Comparison of ENCODE assay signal across 8 cellular contexts in the genomic region with DNA sequence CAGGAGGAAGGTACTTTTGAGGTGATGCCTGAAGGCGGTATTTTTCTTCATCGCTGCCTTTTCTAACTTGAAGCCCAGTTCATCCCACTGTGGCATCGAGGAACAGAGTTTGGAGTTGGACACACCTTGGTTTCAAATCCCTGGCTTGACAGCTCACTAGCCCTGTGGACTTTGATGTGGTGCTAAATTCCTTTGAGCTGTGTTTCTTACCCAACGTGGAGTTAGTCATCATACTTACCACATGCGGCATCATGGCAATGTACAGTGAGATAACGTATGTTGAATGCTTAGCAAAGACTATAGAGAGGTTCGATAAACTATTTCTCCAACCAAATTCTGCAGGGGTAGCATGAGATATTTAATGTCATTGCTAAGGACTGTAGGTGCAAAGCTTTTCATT. TPM values are rescaled to one million over a fixed set of nuclear protein-coding genes. Genes with fewer than 3 reads are reported as not detected.
DNase-seq lines count a peak whose midpoint lies in the region; ATAC-seq and TF ChIP-seq lines count a peak whose summit lies in the region.

No MANE protein-coding gene starts in this region.

- H3K9me3 Mint-ChIP-seq in CD4-positive, alpha-beta T cell: no peaks in the 10 kb centered on the region
- peaks cover 0 to 3% of the 10 kb centered on the region in 2 donors for H3K9me3 Mint-ChIP-seq in effector memory CD8-positive, alpha-beta T cell
- H3K9me3 Mint-ChIP-seq in neural crest cell: peaks cover 8% of the 10 kb centered on the region

- H3K27ac Mint-ChIP-seq in CD4-positive, alpha-beta T cell: peak overlapping the region; percentile 8
- H3K27ac Mint-ChIP-seq in effector memory CD8-positive, alpha-beta T cell: peak overlapping the region; percentile 90 to 95
- no peak overlapping the region for H3K27ac Mint-ChIP-seq in neural crest cell (ENCODE audit: unreplicated experiment)

- H3K4me3 ChIP-seq in NB4 (ENCODE audit: low read depth, low read length): peak overlapping the region; percentile 30

- H3K4me3 Mint-ChIP-seq in CD4-positive, alpha-beta T cell: peak overlapping the region; percentile 58
- H3K4me3 Mint-ChIP-seq in effector memory CD8-positive, alpha-beta T cell: peak overlapping the region; percentile 50 to 85
- peak overlapping the region; percentile 91 for H3K4me3 Mint-ChIP-seq in neural crest cell

- H3K27me3 ChIP-seq in CD4-positive, alpha-beta T cell (ENCODE audit: control insufficient read depth, insufficient read depth, low read length): peaks cover 21% of the 10 kb centered on the region

- no peak overlapping the region for H3K27ac ChIP-seq in CD4-positive, alpha-beta T cell (ENCODE audit: low read depth, low read length)

- CTCF ChIA-PET in CD4-positive, alpha-beta T cell (lab: Charles Lee): interaction anchor here (1.0 kb wide), 1 partner anchor 57 kb away, joined by 4 read pairs; no protein-coding TSS in a partner anchor

- H3K4me1 Mint-ChIP-seq in CD4-positive, alpha-beta T cell (ENCODE audit: low read depth): peaks cover 64% of the 10 kb centered on the region
- H3K4me1 Mint-ChIP-seq in effector memory CD8-positive, alpha-beta T cell (ENCODE audit: low read depth in 2 of 2): peaks cover 59 to 62% of the 10 kb centered on the region in 2 donors
- peaks cover 59% of the 10 kb centered on the region for H3K4me1 Mint-ChIP-seq in neural crest cell

- TF ChIP-seq POLR2A in NB4 (IDR thresholded peaks at IDR 0.05; ENCODE audit: extremely low read depth, insufficient read length): no peak

- intact Hi-C loops in CD4-positive, alpha-beta T cell (cut with DNase I, micrococcal nuclease): loop anchor here in 1 of 2 experiments (5.0 kb wide), 1 partner anchor 50 kb away; no protein-coding TSS in a partner anchor

- ATAC-seq in CD4-positive, alpha-beta T cell (ENCODE audit: poor library complexity): peak; percentile 41
- peak; percentile 46 for ATAC-seq in effector memory CD8-positive, alpha-beta T cell (replicated peaks)
- ATAC-seq in GM19324 (IDR thresholded peaks at IDR 0.05; ENCODE audit: low FRiP score, unreplicated experiment) (no peak), HG02938 (IDR thresholded peaks at IDR 0.05; ENCODE audit: unreplicated experiment) (no peak), GM19023 (IDR thresholded peaks at IDR 0.05; ENCODE audit: unreplicated experiment) (no peak)

- TF ChIP-seq CTCF in CD4-positive, alpha-beta T cell (IDR thresholded peaks at IDR 0.05): no peak
- TF ChIP-seq CTCF in NB4 (IDR thresholded peaks at IDR 0.05; ENCODE audit: low read depth, low read length) (no peak), neural crest cell (conservative IDR thresholded peaks at IDR 0.05) (no peak)

- POLR2A ChIA-PET in CD4-positive, alpha-beta T cell (lab: Charles Lee): interaction anchor here (1.7 to 4.9 kb wide), 3 partner anchors 9 to 17 kb away, joined by 4 to 18 read pairs (median 5); no protein-coding TSS in a partner anchor

- H3K36me3 Mint-ChIP-seq in CD4-positive, alpha-beta T cell (ENCODE audit: low read depth): no peaks in the 10 kb centered on the region
- peaks cover 15% of the 10 kb centered on the region for H3K36me3 Mint-ChIP-seq in effector memory CD8-positive, alpha-beta T cell (ENCODE audit: insufficient read depth)
- H3K36me3 Mint-ChIP-seq in neural crest cell (ENCODE audit: low read depth): peaks cover 11% of the 10 kb centered on the region

- H3K9me3 ChIP-seq in CD4-positive, alpha-beta T cell (ENCODE audit: control insufficient read depth, low read length): no peaks in the 10 kb centered on the region

- no peak for DNase-seq in CD4-positive, alpha-beta T cell
- DNase-seq in NB4 (ENCODE audit: low read depth) (peak; percentile 61), neural crest cell (ENCODE audit: low read depth, low spot score) (no peak)
- no peak for DNase-seq in effector memory CD8-positive, alpha-beta T cell
- no peak for DNase-seq in activated CD4-positive, alpha-beta T cell treated with anti-CD3 and anti-CD28 coated beads, Interleukin-2, amount 50 U/mL, for 1 hour

- H3K27me3 Mint-ChIP-seq in CD4-positive, alpha-beta T cell: peaks cover 28% of the 10 kb centered on the region
- H3K27me3 Mint-ChIP-seq in effector memory CD8-positive, alpha-beta T cell: peaks cover 13 to 22% of the 10 kb centered on the region in 2 donors
- peaks cover 51% of the 10 kb centered on the region for H3K27me3 Mint-ChIP-seq in neural crest cell (ENCODE audit: low read depth)

RNA-seq across cellular contexts. Expression of gene PLEKHG3, which starts 3.4 kb away (rescaled TPM):
- 10 to 100 TPM; 12.1 to 13.3 TPM for total RNA-seq in CD4-positive, alpha-beta T cell
- 43.4 and 46.0 TPM in 2 replicates for total RNA-seq in neural crest cell

Comparison
In these comparisons a context has a peak if more than half of its experiments do, and no peak if none do; other contexts are left out.
1. ATAC-seq: peak in CD4-positive, alpha-beta T cell (single experiment) and effector memory CD8-positive, alpha-beta T cell (single experiment); none in GM19324 (single experiment), HG02938 (single experiment) and GM19023 (single experiment).
2. Peak in every context shown above with its lines, with median percentiles within 50 percentile points of each other: H3K4me3 Mint-ChIP-seq.